In the genomic region with DNA sequence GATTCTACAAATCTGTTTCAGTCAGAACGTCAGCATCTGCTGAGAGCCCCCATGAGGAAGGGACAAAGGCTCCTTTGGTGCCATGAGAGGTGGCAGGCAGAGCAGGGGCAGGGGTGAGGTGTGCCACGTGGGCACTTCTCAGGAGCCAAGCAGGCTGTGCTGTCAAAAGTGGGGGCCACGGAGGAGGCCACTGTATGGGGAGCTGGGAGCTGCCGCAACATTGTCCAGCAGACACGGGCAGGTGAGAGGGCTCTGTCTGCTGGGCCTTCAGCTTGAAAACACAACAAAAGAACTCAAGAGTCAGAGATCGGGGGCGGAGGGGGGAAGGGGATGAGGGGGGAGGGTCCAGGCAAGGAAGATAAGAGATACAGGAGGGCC, we compare ENCODE assay signal across 1 cellular context.
TF ChIP-seq lines count a peak whose summit lies in the region.

No MANE protein-coding gene starts in this region.

TF ChIP-seq in HepG2, 621 proteins besides CTCF, POLR2A, EP300 and RAD21 (continued from another document):
- TF ChIP-seq ZIK1 (CRISPR knock-in tag; IDR thresholded peaks at IDR 0.05; ENCODE audit: borderline replicate concordance, low read depth): peak; percentile 28; the same call in 1 of the 2 replicates
- no peak for TF ChIP-seq JDP2 (CRISPR knock-in tag; IDR thresholded peaks at IDR 0.05; ENCODE audit: borderline replicate concordance)
- 0 out of 2 replicates have a peak, but pooled peaks have one; percentile 33 for TF ChIP-seq KLF6 (CRISPR knock-in tag; IDR thresholded peaks at IDR 0.05)
- TF ChIP-seq NR2F1 (CRISPR knock-in tag; IDR thresholded peaks at IDR 0.05): 0 out of 4 replicates have a peak, but pooled peaks of 1 of the 2 experiments have one; percentile 5
- TF ChIP-seq ZNF768 (CRISPR knock-in tag; IDR thresholded peaks at IDR 0.05): peak; percentile 49; the same call in 1 of the 2 replicates
- peak; percentile 41 for TF ChIP-seq RBM22 (optimal IDR thresholded peaks at IDR 0.05; ENCODE audit: low read length)
- TF ChIP-seq, protein P1, sequence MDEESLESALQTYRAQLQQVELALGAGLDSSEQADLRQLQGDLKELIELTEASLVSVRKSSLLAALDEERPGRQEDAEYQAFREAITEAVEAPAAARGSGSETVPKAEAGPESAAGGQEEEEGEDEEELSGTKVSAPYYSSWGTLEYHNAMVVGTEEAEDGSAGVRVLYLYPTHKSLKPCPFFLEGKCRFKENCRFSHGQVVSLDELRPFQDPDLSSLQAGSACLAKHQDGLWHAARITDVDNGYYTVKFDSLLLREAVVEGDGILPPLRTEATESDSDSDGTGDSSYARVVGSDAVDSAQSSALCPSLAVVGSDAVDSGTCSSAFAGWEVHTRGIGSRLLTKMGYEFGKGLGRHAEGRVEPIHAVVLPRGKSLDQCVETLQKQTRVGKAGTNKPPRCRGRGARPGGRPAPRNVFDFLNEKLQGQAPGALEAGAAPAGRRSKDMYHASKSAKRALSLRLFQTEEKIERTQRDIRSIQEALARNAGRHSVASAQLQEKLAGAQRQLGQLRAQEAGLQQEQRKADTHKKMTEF (CRISPR knock-in tag; IDR thresholded peaks at IDR 0.05): peak; percentile 49; the same call in 1 of the 2 replicates
- TF ChIP-seq, protein P2, sequence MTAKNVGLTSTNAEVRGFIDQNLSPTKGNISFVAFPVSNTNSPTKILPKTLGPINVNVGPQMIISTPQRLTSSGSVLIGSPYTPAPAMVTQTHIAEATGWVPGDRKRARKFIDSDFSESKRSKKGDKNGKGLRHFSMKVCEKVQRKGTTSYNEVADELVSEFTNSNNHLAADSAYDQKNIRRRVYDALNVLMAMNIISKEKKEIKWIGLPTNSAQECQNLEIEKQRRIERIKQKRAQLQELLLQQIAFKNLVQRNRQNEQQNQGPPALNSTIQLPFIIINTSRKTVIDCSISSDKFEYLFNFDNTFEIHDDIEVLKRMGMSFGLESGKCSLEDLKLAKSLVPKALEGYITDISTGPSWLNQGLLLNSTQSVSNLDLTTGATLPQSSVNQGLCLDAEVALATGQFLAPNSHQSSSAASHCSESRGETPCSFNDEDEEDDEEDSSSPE (CRISPR knock-in tag; IDR thresholded peaks at IDR 0.05): no peak
- 0 out of 2 replicates have a peak, but pooled peaks have one; percentile 15 for TF ChIP-seq SIX4 (CRISPR knock-in tag; IDR thresholded peaks at IDR 0.05)
- no peak for TF ChIP-seq MATR3 (CRISPR knock-in tag; IDR thresholded peaks at IDR 0.05)
- TF ChIP-seq, protein P3, sequence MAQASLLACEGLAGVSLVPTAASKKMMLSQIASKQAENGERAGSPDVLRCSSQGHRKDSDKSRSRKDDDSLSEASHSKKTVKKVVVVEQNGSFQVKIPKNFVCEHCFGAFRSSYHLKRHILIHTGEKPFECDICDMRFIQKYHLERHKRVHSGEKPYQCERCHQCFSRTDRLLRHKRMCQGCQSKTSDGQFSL (CRISPR knock-in tag; IDR thresholded peaks at IDR 0.05): 0 out of 2 replicates have a peak, but pooled peaks have one; percentile 81
- 0 out of 2 replicates have a peak, but pooled peaks have one; percentile 49 for TF ChIP-seq KDM3A (CRISPR knock-in tag; IDR thresholded peaks at IDR 0.05; ENCODE audit: low read depth)
- no peak for TF ChIP-seq HDAC2 (CRISPR knock-in tag; IDR thresholded peaks at IDR 0.05)
- TF ChIP-seq, protein P4, sequence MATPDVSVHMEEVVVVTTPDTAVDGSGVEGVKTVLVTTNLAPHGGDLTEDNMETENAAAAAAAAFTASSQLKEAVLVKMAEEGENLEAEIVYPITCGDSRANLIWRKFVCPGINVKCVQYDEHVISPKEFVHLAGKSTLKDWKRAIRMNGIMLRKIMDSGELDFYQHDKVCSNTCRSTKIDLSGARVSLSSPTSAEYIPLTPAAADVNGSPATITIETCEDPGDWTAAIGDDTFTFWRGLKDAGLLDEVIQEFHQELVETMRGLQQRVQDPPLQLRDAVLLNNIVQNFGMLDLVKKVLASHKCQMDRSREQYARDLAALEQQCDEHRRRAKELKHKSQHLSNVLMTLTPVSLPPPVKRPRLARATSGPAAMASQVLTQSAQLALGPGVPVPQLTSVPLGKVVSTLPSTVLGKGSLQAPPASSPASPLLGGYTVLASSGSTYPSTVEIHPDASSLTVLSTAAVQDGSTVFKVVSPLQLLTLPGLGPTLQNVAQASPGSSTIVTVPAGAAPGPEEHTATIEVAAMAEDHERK (CRISPR knock-in tag; IDR thresholded peaks at IDR 0.05; ENCODE audit: low read depth): no peak
- no peak for TF ChIP-seq NR3C1 (CRISPR knock-in tag; IDR thresholded peaks at IDR 0.05)
- TF ChIP-seq, protein P5, sequence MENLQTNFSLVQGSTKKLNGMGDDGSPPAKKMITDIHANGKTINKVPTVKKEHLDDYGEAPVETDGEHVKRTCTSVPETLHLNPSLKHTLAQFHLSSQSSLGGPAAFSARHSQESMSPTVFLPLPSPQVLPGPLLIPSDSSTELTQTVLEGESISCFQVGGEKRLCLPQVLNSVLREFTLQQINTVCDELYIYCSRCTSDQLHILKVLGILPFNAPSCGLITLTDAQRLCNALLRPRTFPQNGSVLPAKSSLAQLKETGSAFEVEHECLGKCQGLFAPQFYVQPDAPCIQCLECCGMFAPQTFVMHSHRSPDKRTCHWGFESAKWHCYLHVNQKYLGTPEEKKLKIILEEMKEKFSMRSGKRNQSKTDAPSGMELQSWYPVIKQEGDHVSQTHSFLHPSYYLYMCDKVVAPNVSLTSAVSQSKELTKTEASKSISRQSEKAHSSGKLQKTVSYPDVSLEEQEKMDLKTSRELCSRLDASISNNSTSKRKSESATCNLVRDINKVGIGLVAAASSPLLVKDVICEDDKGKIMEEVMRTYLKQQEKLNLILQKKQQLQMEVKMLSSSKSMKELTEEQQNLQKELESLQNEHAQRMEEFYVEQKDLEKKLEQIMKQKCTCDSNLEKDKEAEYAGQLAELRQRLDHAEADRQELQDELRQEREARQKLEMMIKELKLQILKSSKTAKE (CRISPR knock-in tag; IDR thresholded peaks at IDR 0.05; ENCODE audit: borderline replicate concordance): 0 out of 2 replicates have a peak, but pooled peaks have one; percentile 42
- peak; percentile 59 for TF ChIP-seq XRCC5 (optimal IDR thresholded peaks at IDR 0.05; ENCODE audit: low read length)
- no peak for TF ChIP-seq SMARCE1 (IDR thresholded peaks at IDR 0.05; ENCODE audit: borderline replicate concordance)
- peak; percentile 74 for TF ChIP-seq ZFX (CRISPR knock-in tag; IDR thresholded peaks at IDR 0.05; ENCODE audit: low read depth)
- TF ChIP-seq ZNF619 (CRISPR knock-in tag; IDR thresholded peaks at IDR 0.05): no peak
- peak; percentile 7; the same call in 1 of the 2 replicates for TF ChIP-seq FOSL2 (CRISPR knock-in tag; IDR thresholded peaks at IDR 0.05)
- no peak for TF ChIP-seq PAF1 (CRISPR knock-in tag; IDR thresholded peaks at IDR 0.05)
- peak; percentile 31; the same call in 1 of the 2 replicates for TF ChIP-seq PITX1 (CRISPR knock-in tag; IDR thresholded peaks at IDR 0.05)
- peak; percentile 56; the same call in 1 of the 2 replicates for TF ChIP-seq MTA1 (CRISPR knock-in tag; IDR thresholded peaks at IDR 0.05; ENCODE audit: borderline replicate concordance)
- TF ChIP-seq, protein P6, sequence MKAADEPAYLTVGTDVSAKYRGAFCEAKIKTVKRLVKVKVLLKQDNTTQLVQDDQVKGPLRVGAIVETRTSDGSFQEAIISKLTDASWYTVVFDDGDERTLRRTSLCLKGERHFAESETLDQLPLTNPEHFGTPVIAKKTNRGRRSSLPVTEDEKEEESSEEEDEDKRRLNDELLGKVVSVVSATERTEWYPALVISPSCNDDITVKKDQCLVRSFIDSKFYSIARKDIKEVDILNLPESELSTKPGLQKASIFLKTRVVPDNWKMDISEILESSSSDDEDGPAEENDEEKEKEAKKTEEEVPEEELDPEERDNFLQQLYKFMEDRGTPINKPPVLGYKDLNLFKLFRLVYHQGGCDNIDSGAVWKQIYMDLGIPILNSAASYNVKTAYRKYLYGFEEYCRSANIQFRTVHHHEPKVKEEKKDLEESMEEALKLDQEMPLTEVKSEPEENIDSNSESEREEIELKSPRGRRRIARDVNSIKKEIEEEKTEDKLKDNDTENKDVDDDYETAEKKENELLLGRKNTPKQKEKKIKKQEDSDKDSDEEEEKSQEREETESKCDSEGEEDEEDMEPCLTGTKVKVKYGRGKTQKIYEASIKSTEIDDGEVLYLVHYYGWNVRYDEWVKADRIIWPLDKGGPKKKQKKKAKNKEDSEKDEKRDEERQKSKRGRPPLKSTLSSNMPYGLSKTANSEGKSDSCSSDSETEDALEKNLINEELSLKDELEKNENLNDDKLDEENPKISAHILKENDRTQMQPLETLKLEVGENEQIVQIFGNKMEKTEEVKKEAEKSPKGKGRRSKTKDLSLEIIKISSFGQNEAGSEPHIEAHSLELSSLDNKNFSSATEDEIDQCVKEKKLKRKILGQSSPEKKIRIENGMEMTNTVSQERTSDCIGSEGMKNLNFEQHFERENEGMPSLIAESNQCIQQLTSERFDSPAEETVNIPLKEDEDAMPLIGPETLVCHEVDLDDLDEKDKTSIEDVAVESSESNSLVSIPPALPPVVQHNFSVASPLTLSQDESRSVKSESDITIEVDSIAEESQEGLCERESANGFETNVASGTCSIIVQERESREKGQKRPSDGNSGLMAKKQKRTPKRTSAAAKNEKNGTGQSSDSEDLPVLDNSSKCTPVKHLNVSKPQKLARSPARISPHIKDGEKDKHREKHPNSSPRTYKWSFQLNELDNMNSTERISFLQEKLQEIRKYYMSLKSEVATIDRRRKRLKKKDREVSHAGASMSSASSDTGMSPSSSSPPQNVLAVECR (CRISPR knock-in tag; IDR thresholded peaks at IDR 0.05; ENCODE audit: borderline replicate concordance): peak; percentile 57; the same call in 1 of the 2 replicates
- TF ChIP-seq, protein P7, sequence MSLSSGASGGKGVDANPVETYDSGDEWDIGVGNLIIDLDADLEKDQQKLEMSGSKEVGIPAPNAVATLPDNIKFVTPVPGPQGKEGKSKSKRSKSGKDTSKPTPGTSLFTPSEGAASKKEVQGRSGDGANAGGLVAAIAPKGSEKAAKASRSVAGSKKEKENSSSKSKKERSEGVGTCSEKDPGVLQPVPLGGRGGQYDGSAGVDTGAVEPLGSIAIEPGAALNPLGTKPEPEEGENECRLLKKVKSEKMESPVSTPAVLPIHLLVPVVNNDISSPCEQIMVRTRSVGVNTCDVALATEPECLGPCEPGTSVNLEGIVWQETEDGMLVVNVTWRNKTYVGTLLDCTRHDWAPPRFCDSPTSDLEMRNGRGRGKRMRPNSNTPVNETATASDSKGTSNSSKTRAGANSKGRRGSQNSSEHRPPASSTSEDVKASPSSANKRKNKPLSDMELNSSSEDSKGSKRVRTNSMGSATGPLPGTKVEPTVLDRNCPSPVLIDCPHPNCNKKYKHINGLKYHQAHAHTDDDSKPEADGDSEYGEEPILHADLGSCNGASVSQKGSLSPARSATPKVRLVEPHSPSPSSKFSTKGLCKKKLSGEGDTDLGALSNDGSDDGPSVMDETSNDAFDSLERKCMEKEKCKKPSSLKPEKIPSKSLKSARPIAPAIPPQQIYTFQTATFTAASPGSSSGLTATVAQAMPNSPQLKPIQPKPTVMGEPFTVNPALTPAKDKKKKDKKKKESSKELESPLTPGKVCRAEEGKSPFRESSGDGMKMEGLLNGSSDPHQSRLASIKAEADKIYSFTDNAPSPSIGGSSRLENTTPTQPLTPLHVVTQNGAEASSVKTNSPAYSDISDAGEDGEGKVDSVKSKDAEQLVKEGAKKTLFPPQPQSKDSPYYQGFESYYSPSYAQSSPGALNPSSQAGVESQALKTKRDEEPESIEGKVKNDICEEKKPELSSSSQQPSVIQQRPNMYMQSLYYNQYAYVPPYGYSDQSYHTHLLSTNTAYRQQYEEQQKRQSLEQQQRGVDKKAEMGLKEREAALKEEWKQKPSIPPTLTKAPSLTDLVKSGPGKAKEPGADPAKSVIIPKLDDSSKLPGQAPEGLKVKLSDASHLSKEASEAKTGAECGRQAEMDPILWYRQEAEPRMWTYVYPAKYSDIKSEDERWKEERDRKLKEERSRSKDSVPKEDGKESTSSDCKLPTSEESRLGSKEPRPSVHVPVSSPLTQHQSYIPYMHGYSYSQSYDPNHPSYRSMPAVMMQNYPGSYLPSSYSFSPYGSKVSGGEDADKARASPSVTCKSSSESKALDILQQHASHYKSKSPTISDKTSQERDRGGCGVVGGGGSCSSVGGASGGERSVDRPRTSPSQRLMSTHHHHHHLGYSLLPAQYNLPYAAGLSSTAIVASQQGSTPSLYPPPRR (CRISPR knock-in tag; IDR thresholded peaks at IDR 0.05; ENCODE audit: borderline replicate concordance): peak; percentile 54; the same call in 1 of the 2 replicates
- TF ChIP-seq KMT2B (CRISPR knock-in tag; IDR thresholded peaks at IDR 0.05): peak; percentile 44; the same call in 1 of the 2 replicates
- TF ChIP-seq ELF3 (CRISPR knock-in tag; IDR thresholded peaks at IDR 0.05): no peak
- TF ChIP-seq, protein P8, sequence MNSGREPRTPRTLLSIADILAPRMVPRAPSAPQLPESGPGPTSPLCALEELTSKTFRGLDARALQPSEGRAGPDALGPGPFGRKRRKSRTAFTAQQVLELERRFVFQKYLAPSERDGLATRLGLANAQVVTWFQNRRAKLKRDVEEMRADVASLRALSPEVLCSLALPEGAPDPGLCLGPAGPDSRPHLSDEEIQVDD (CRISPR knock-in tag; IDR thresholded peaks at IDR 0.05; ENCODE audit: borderline replicate concordance): no peak
